ENCODE assay signal across 1 cellular context in genomic region chr14:74401504-74402241, GRCh38.
TF ChIP-seq lines count a peak whose summit lies in the region.

No MANE protein-coding gene starts in this region.

TF ChIP-seq in GM12878, 131 proteins besides CTCF, POLR2A, EP300 and RAD21 (continued from another document):
- TF ChIP-seq NFIC (IDR thresholded peaks at IDR 0.05; ENCODE audit: low read depth, low read length) = no peak
- TF ChIP-seq IKZF2 (IDR thresholded peaks at IDR 0.05) = peak in 1 of 2 experiments; percentile 7; a peak in 1 of 4 replicates
- TF ChIP-seq RELA (IDR thresholded peaks at IDR 0.05; ENCODE audit: borderline replicate concordance, partially characterized antibody) = no peak
- TF ChIP-seq ZNF592 (IDR thresholded peaks at IDR 0.05) = no peak
